Comparison of ENCODE assay signal across 8 cellular contexts in the genomic region with DNA sequence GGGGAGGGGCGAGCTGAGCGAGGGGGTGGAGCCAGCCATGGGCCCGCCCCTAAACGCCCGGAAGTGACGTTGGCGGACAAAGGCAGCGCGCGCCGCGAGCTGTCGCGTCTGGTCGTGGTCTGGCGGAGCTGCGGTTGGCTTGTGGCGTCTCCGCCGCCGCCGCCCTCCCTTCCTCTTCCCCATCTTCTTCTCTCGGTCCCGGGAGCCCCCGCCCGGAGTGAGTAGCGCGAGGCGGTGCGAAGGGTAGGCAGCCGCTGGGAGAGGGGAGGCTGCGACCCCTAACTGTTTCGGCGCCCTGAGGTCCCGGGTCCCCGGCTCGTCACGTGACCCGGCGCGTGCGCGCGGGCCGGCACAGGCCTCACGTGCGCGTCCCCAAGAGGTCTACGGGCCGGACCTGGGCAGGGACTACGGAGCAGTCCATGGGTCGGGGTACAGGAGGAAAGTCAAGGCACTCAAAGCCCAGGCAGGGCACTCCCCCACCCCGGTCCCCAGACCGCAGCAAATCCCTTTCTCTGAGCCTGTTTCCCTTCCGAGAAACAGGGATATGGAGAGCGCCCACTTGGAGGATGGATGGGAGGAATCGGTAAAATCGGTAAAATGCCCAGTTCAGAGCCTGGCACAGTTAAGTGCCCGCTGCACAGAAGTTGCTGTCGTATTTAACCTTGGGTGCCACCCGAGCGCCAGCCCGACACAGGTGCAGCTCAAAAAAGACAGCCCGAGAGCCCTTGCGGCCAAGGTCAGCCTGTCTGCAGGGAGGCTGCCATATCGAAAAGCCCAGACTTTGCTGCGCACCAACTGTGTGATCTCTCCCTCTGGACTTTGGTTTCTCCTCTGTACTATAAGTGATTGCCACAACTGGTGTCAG. TPM values are rescaled to one million over a fixed set of nuclear protein-coding genes. Genes with fewer than 3 reads are reported as not detected.
DNase-seq lines count a peak whose midpoint lies in the region; ATAC-seq, FAIRE-seq and TF ChIP-seq lines count a peak whose summit lies in the region.

Gene NTMT1 (plus strand): TSS at position 85 of the 865 bp plus-strand sequence. CDS start 6,541 bp downstream, outside the sequence.

- H3K9me1 ChIP-seq in keratinocyte (ENCODE audit: control insufficient read depth, extremely low read depth, insufficient read depth, low read length): peaks cover 5% of the 10 kb centered on the region

- H3K4me3 ChIP-seq in ACC112 (ENCODE audit: low read depth, low read length): peak within 1 kb of the TSS; percentile 86
- H3K4me3 ChIP-seq in keratinocyte (ENCODE audit: control insufficient read depth in 2 of 3, extremely low read depth in 1 of 3, insufficient read depth in 2 of 3, low read depth in 1 of 3, low read length in 3 of 3): peak within 1 kb of the TSS; percentile 94 to 99 (median 96)

- peak within 1 kb of the TSS; percentile 100 for H3K4me2 ChIP-seq in keratinocyte (ENCODE audit: control insufficient read depth, extremely low read depth, insufficient read depth, low read depth, low read length)

- H3K36me3 ChIP-seq in ACC112 (ENCODE audit: insufficient read depth, low read length) (no peaks in the 10 kb centered on the region), keratinocyte (ENCODE audit: control insufficient read depth in 2 of 2, extremely low read depth in 1 of 2, insufficient read depth in 2 of 2, low read length in 2 of 2) (peaks cover 2 to 11% of the 10 kb centered on the region in 2 experiments)

- H3K79me2 ChIP-seq in ACC112 (ENCODE audit: control insufficient read depth, insufficient read depth, low read length, unreplicated experiment): peaks cover 53% of the 10 kb centered on the region
- peaks cover 53% of the 10 kb centered on the region for H3K79me2 ChIP-seq in keratinocyte (ENCODE audit: control insufficient read depth, insufficient read depth, low read length)

- H3K4me1 ChIP-seq in ACC112 (ENCODE audit: control insufficient read depth, insufficient read depth, low read length, unreplicated experiment): peaks cover 38% of the 10 kb centered on the region
- H3K4me1 ChIP-seq in keratinocyte (ENCODE audit: control insufficient read depth, extremely low read depth, insufficient read depth, low read length): peaks cover 32% of the 10 kb centered on the region

- H4K20me1 ChIP-seq in keratinocyte (ENCODE audit: control insufficient read depth, extremely low read depth, insufficient read depth, low read length): peaks cover 17% of the 10 kb centered on the region

- dilution Hi-C loops in keratinocyte (cut with MboI; ENCODE audit: extremely low pct_ligation_motif_present, low sequenced_read_pairs): no loop called here

- H3K9ac ChIP-seq in keratinocyte (ENCODE audit: control insufficient read depth, extremely low read depth, insufficient read depth, low read length): peak within 1 kb of the TSS; percentile 95

- DNase-seq in NCI-H2196 (lab: John Stamatoyannopoulos, UW; ENCODE audit: unreplicated experiment) (peak; percentile 82), keratinocyte (ENCODE audit: low read depth, low spot score) (no peak)
- peak; percentile 88 for DNase-seq in activated CD4-positive, CD25-positive, alpha-beta regulatory T cell treated with anti-CD3 and anti-CD28 coated beads, Interleukin-2, amount 50 U/mL, for 16 hours (ENCODE audit: low read depth, low spot score)
- peak; percentile 90 for DNase-seq in central memory CD4-positive, alpha-beta T cell
- DNase-seq in stimulated activated CD4-positive, alpha-beta T cell treated with anti-CD3 and anti-CD28 coated beads, Interleukin-15, amount 100 ng/mL, for 1 hour (ENCODE audit: low read depth in 1 of 2, low spot score in 1 of 2): peak; percentile 86 to 87

- TF ChIP-seq CTCF in keratinocyte (optimal IDR thresholded peaks at IDR 0.05 in 1 of 3, IDR thresholded peaks at IDR 0.05 in 1 of 3, conservative IDR thresholded peaks at IDR 0.05 in 1 of 3; ENCODE audit: extremely low read depth in 1 of 3, insufficient read depth in 2 of 3, low read length in 3 of 3): no peak

- H3K9me3 ChIP-seq in keratinocyte (ENCODE audit: control insufficient read depth, low read depth, low read length): no peaks in the 10 kb centered on the region

- H3K27me3 ChIP-seq in ACC112 (ENCODE audit: insufficient read depth, low read length) (no peaks in the 10 kb centered on the region), keratinocyte (ENCODE audit: control insufficient read depth, extremely low read depth, insufficient read depth, low read length) (no peaks in the 10 kb centered on the region)

- ATAC-seq in GM18867 (IDR thresholded peaks at IDR 0.05; ENCODE audit: unreplicated experiment) (peak; percentile 77), HG03103 (IDR thresholded peaks at IDR 0.05; ENCODE audit: low read depth, unreplicated experiment) (peak; percentile 65)

- FAIRE-seq in keratinocyte (lab: Jason Lieb, UNC): no peak

- H2AFZ ChIP-seq in ACC112 (ENCODE audit: low read length, unreplicated experiment) (peak within 1 kb of the TSS; percentile 64), keratinocyte (ENCODE audit: control insufficient read depth, low read length) (peak within 1 kb of the TSS; percentile 70)

- H3K27ac ChIP-seq in ACC112 (ENCODE audit: low read depth, low read length) (peak within 1 kb of the TSS; percentile 79), keratinocyte (ENCODE audit: control insufficient read depth, insufficient read depth, low read length) (peak within 1 kb of the TSS; percentile 92)

RNA-seq across cellular contexts. Expression of gene NTMT1, which starts in this region (rescaled TPM):
- polyA plus RNA-seq in keratinocyte: 46.0 to 50.2 TPM (median 48.2 TPM) in 3 replicates
- polyA plus RNA-seq in keratinocyte (2011; ENCODE audit: low read depth): 24.6 TPM
- polyA plus RNA-seq in keratinocyte (2011; cell fraction: cytosol; rRNA removed): 23.5 and 36.4 TPM in 2 replicates
- polyA plus RNA-seq in keratinocyte (2011; cell fraction: nucleus; rRNA removed): 22.0 and 23.8 TPM in 2 replicates
- polyA plus RNA-seq in keratinocyte (2012; ENCODE audit: low replicate concordance): 30.8 and 52.5 TPM in 2 replicates
- 20.3 to 35.7 TPM (median 22.6 TPM) in 3 replicates for polyA minus RNA-seq in keratinocyte
- 24.0 TPM for polyA minus RNA-seq in keratinocyte (2011; cell fraction: cytosol; rRNA and poly(A)+ RNA removed)
- polyA minus RNA-seq in keratinocyte (2011; cell fraction: nucleus; rRNA and poly(A)+ RNA removed): 7.8 and 9.3 TPM in 2 replicates
